In genomic region chr11:96341237-96342130, GRCh38 we compare ENCODE assay signal across 8 cellular contexts. TPM values are rescaled to one million over a fixed set of nuclear protein-coding genes. Genes with fewer than 3 reads are reported as not detected.
A peak's percentile ranks its signal among the peaks of the same experiment; 100 is the strongest.
DNase-seq lines count a peak whose midpoint lies in the region; TF ChIP-seq lines count a peak whose summit lies in the region.

No MANE protein-coding gene starts in this region.

- DNase-seq in ELR (ENCODE audit: low read depth) (peak; percentile 79), HAP-1 (ENCODE audit: low spot score in 2 of 2) (peak in 1 of 2 experiments; percentile 43), NK-92 (lab: John Stamatoyannopoulos, UW; ENCODE audit: unreplicated experiment) (peak; percentile 2), fibroblast of pulmonary artery (ENCODE audit: low read depth) (peak; percentile 64), neural progenitor cell (ENCODE audit: low spot score) (peak; percentile 72), DMS153 treated with DMSO at 0.1 percent for 48 hours (lab: John Stamatoyannopoulos, UW; ENCODE audit: unreplicated experiment) (no peak)
- peak; percentile 37 to 49 for DNase-seq in activated T-helper 1 cell treated with anti-CD3 and anti-CD28 coated beads, Interleukin-2, amount 50 U/mL, for 16 hours (ENCODE audit: low read depth in 1 of 2, low spot score in 1 of 2)

- no peaks in the 10 kb centered on the region for H4K20me1 ChIP-seq in neural progenitor cell (ENCODE audit: low read depth)

- peaks cover 55% of the 10 kb centered on the region for H3K4me1 Mint-ChIP-seq in neural progenitor cell

- peak; percentile 42 for TF ChIP-seq CTCF in fibroblast of pulmonary artery (IDR thresholded peaks at IDR 0.05; ENCODE audit: low read length, missing control alignments)
- peak; percentile 30 for TF ChIP-seq CTCF in neural progenitor cell (IDR thresholded peaks at IDR 0.05)

- in situ Hi-C loops in HAP-1 (cut with MboI; ENCODE audit: low sequenced_read_pairs) = no loop called here

- no peaks in the 10 kb centered on the region for H3K36me3 ChIP-seq in HAP-1 (replicated peaks)
- H3K36me3 ChIP-seq in neural progenitor cell = no peaks in the 10 kb centered on the region
- no peaks in the 10 kb centered on the region for H3K36me3 ChIP-seq in thymus (ENCODE audit: control insufficient read depth, insufficient read depth)

- H3K4me1 ChIP-seq in HAP-1 = peaks cover 56% of the 10 kb centered on the region
- H3K4me1 ChIP-seq in neural progenitor cell = peaks cover 16% of the 10 kb centered on the region
- H3K4me1 ChIP-seq in thymus (ENCODE audit: control insufficient read depth, insufficient read depth, low read length) = peaks cover 31% of the 10 kb centered on the region

- H2AFZ ChIP-seq in neural progenitor cell (replicated peaks) = no peak overlapping the region

- H3K9me3 ChIP-seq in HAP-1 (no peaks in the 10 kb centered on the region), neural progenitor cell (ENCODE audit: low read depth) (no peaks in the 10 kb centered on the region), thymus (ENCODE audit: control insufficient read depth) (no peaks in the 10 kb centered on the region)

- H3K79me2 ChIP-seq in neural progenitor cell (ENCODE audit: low read depth) = no peaks in the 10 kb centered on the region

- peak overlapping the region; percentile 39 for H3K27ac Mint-ChIP-seq in neural progenitor cell

- peaks cover 14% of the 10 kb centered on the region for H3F3A ChIP-seq in neural progenitor cell (ENCODE audit: low read depth)

- H3K36me3 Mint-ChIP-seq in neural progenitor cell = peaks cover 4% of the 10 kb centered on the region

- H3K27me3 ChIP-seq in HAP-1 (ENCODE audit: low read depth) = no peaks in the 10 kb centered on the region
- no peaks in the 10 kb centered on the region for H3K27me3 ChIP-seq in neural progenitor cell
- no peaks in the 10 kb centered on the region for H3K27me3 ChIP-seq in thymus (ENCODE audit: control insufficient read depth, insufficient read depth)

- H3K9ac ChIP-seq in neural progenitor cell = no peak overlapping the region

- H3K4me3 ChIP-seq in HAP-1 = peak overlapping the region; percentile 54
- H3K4me3 ChIP-seq in fibroblast of pulmonary artery (replicated peaks; ENCODE audit: low read depth, low read length) = peak overlapping the region; percentile 72
- H3K4me3 ChIP-seq in neural progenitor cell = peak overlapping the region; percentile 70
- H3K4me3 ChIP-seq in thymus (ENCODE audit: low read length) = peak overlapping the region; percentile 96

- peaks cover 3% of the 10 kb centered on the region for H3K9me3 Mint-ChIP-seq in neural progenitor cell

- peak overlapping the region; percentile 76 for H3K4me2 ChIP-seq in neural progenitor cell

- WGBS in thymus = 46% methylated on average over 26 of the region's 26 CpGs

- H3K27ac ChIP-seq in neural progenitor cell (no peak overlapping the region), thymus (ENCODE audit: low read depth) (peak overlapping the region; percentile 53)

- peaks cover 5% of the 10 kb centered on the region for H3K27me3 Mint-ChIP-seq in neural progenitor cell (ENCODE audit: insufficient read depth, low read depth)

- H3K4me3 Mint-ChIP-seq in neural progenitor cell = peak overlapping the region; percentile 90

RNA-seq across cellular contexts. Expression of gene MAML2, which starts 1.5 kb away (rescaled TPM):
- total RNA-seq in neural progenitor cell (ENCODE audit: low replicate concordance) = 3.0 and 3.8 TPM in 2 replicates
- polyA plus RNA-seq in thymus = 7.9 TPM

RNA-seq across cellular contexts. Expression of gene CCDC82, which starts 48.2 kb away (rescaled TPM):
- 32.4 and 48.3 TPM in 2 replicates for total RNA-seq in neural progenitor cell (ENCODE audit: low replicate concordance)
- 63.6 TPM for polyA plus RNA-seq in thymus

RNA-seq across cellular contexts. Expression of gene JRKL, which starts 48.3 kb away (rescaled TPM):
- total RNA-seq in neural progenitor cell (ENCODE audit: low replicate concordance) = 8.4 and 13.4 TPM in 2 replicates
- 12.7 TPM for polyA plus RNA-seq in thymus
